ENCODE assay signal across 8 cellular contexts in the genomic region with DNA sequence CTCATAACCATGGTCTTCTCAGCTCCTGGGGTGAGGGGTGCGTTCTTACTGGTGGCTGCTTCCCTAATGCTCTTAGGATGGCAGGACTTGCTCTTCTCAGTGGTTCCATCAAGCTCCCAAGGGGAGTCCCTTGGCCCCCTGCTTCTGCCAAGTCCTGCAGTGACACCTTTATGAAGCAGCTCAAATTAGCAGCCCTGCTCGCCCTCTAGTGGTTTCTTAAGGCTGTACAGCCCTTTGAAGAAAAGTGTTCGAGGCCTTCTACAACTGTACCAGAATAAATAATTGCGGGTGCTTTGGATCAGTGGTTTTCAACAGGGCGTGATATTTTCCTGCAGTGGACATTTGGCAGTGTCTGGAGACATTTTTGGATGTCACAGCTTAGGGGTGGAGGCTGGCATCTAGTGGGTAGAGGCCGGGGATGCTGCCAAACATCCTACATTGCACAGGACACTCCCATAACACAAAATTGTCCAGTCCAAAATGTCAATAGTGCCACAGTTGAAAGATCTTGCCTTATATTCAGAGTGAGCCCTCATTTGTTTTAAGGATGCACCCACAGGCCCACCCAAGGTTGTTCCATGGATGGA.
DNase-seq lines count a peak whose midpoint lies in the region; ATAC-seq and TF ChIP-seq lines count a peak whose summit lies in the region.

No MANE protein-coding gene starts in this region.

- no peaks in the 10 kb centered on the region for H3K9me3 Mint-ChIP-seq in activated naive CD8-positive, alpha-beta T cell treated with anti-CD3 and anti-CD28 coated beads, Interleukin-2, amount 10 ng/mL, durations not matched to agents 7 days and 5 days
- no peaks in the 10 kb centered on the region for H3K9me3 Mint-ChIP-seq in activated naive CD8-positive, alpha-beta T cell treated with anti-CD3 and anti-CD28 coated beads for 36 hours

- ATAC-seq in activated naive CD8-positive, alpha-beta T cell treated with anti-CD3 and anti-CD28 coated beads, Interleukin-2, amount 10 ng/mL, durations not matched to agents 7 days and 5 days (ENCODE audit: low read depth): peak; percentile 63
- ATAC-seq in HG02840 (IDR thresholded peaks at IDR 0.05; ENCODE audit: low FRiP score, unreplicated experiment): peak; percentile 65
- no peak for ATAC-seq in HG02970 (IDR thresholded peaks at IDR 0.05; ENCODE audit: low FRiP score, unreplicated experiment)

- no peak overlapping the region for H3K4me3 ChIP-seq in OCI-LY3 (ENCODE audit: low read length)

- no peak for DNase-seq in activated naive CD8-positive, alpha-beta T cell treated with anti-CD3 and anti-CD28 coated beads, Interleukin-2, amount 10 ng/mL, durations not matched to agents 7 days and 5 days
- DNase-seq in activated naive CD8-positive, alpha-beta T cell treated with anti-CD3 and anti-CD28 coated beads for 36 hours: no peak
- peak; percentile 15 for DNase-seq in activated T-helper 9 cell treated with anti-CD3 and anti-CD28 coated beads, Interleukin-2, amount 50 U/mL, for 16 hours (ENCODE audit: low read depth)
- peak; percentile 69 for DNase-seq in iPS-NIHi7 (ENCODE audit: extremely low spot score)
- peak in 2 of 3 donors; percentile 7 for DNase-seq in stimulated activated CD4-positive, alpha-beta T cell treated with anti-CD3 and anti-CD28 coated beads, TNF-alpha, amount 100 ng/mL, for 48 hours (ENCODE audit: low read depth in 3 of 3)

- no peak overlapping the region for H3K27ac Mint-ChIP-seq in activated naive CD8-positive, alpha-beta T cell treated with anti-CD3 and anti-CD28 coated beads, Interleukin-2, amount 10 ng/mL, durations not matched to agents 7 days and 5 days
- no peak overlapping the region for H3K27ac Mint-ChIP-seq in activated naive CD8-positive, alpha-beta T cell treated with anti-CD3 and anti-CD28 coated beads for 36 hours

- no peak overlapping the region for H3K4me3 Mint-ChIP-seq in activated naive CD8-positive, alpha-beta T cell treated with anti-CD3 and anti-CD28 coated beads, Interleukin-2, amount 10 ng/mL, durations not matched to agents 7 days and 5 days
- no peak overlapping the region for H3K4me3 Mint-ChIP-seq in activated naive CD8-positive, alpha-beta T cell treated with anti-CD3 and anti-CD28 coated beads for 36 hours

- H4K20me1 ChIP-seq in OCI-LY3 (ENCODE audit: insufficient read depth, low read length): no peaks in the 10 kb centered on the region

- peak; percentile 68 for TF ChIP-seq CTCF in OCI-LY3 (IDR thresholded peaks at IDR 0.05; ENCODE audit: low read depth, low read length)

- H3K36me3 Mint-ChIP-seq in activated naive CD8-positive, alpha-beta T cell treated with anti-CD3 and anti-CD28 coated beads, Interleukin-2, amount 10 ng/mL, durations not matched to agents 7 days and 5 days: no peaks in the 10 kb centered on the region
- H3K36me3 Mint-ChIP-seq in activated naive CD8-positive, alpha-beta T cell treated with anti-CD3 and anti-CD28 coated beads for 36 hours: no peaks in the 10 kb centered on the region

- H3K4me1 Mint-ChIP-seq in activated naive CD8-positive, alpha-beta T cell treated with anti-CD3 and anti-CD28 coated beads, Interleukin-2, amount 10 ng/mL, durations not matched to agents 7 days and 5 days: peaks cover 1% of the 10 kb centered on the region
- H3K4me1 Mint-ChIP-seq in activated naive CD8-positive, alpha-beta T cell treated with anti-CD3 and anti-CD28 coated beads for 36 hours: peaks cover 7% of the 10 kb centered on the region

- H3K4me2 ChIP-seq in OCI-LY3 (ENCODE audit: low read length): no peak overlapping the region

- no peaks in the 10 kb centered on the region for H3K27me3 Mint-ChIP-seq in activated naive CD8-positive, alpha-beta T cell treated with anti-CD3 and anti-CD28 coated beads, Interleukin-2, amount 10 ng/mL, durations not matched to agents 7 days and 5 days
- no peaks in the 10 kb centered on the region for H3K27me3 Mint-ChIP-seq in activated naive CD8-positive, alpha-beta T cell treated with anti-CD3 and anti-CD28 coated beads for 36 hours

- H3K9me3 ChIP-seq in OCI-LY3 (ENCODE audit: insufficient read depth, low read length): no peaks in the 10 kb centered on the region

- no peaks in the 10 kb centered on the region; the same call in 1 of the 2 replicates for H3K27me3 ChIP-seq in OCI-LY3 (ENCODE audit: low read depth, low read length)

- peaks cover 4% of the 10 kb centered on the region; the same call in 1 of the 2 replicates for H3K4me1 ChIP-seq in OCI-LY3 (ENCODE audit: low read length)

- no peak overlapping the region for H2AFZ ChIP-seq in OCI-LY3 (ENCODE audit: low read depth, low read length)

- H3K27ac ChIP-seq in OCI-LY3 (ENCODE audit: low read length): no peak overlapping the region

- H3K36me3 ChIP-seq in OCI-LY3 (replicated peaks; ENCODE audit: low read depth, low read length): no peaks in the 10 kb centered on the region

- no peaks in the 10 kb centered on the region for H3K79me2 ChIP-seq in OCI-LY3 (ENCODE audit: low read length)

- H3K9ac ChIP-seq in OCI-LY3 (ENCODE audit: low read length): no peak overlapping the region

- POLR2A ChIA-PET in activated naive CD8-positive, alpha-beta T cell treated with anti-CD3 and anti-CD28 coated beads, Interleukin-2, amount 10 ng/mL, durations not matched to agents 7 days and 5 days (lab: Charles Lee): no interaction called here

Comparison
In these comparisons a context has a peak if more than half of its experiments do, and no peak if none do; other contexts are left out.
1. DNase-seq: peak in activated T-helper 9 cell treated with anti-CD3 and anti-CD28 coated beads, Interleukin-2, amount 50 U/mL, for 16 hours (single experiment), iPS-NIHi7 (single experiment) and stimulated activated CD4-positive, alpha-beta T cell treated with anti-CD3 and anti-CD28 coated beads, TNF-alpha, amount 100 ng/mL, for 48 hours (2 of 3); none in activated naive CD8-positive, alpha-beta T cell treated with anti-CD3 and anti-CD28 coated beads, Interleukin-2, amount 10 ng/mL, durations not matched to agents 7 days and 5 days (single experiment) and activated naive CD8-positive, alpha-beta T cell treated with anti-CD3 and anti-CD28 coated beads for 36 hours (single experiment).